7 cellular contexts compared by ENCODE assay signal in the genomic region with DNA sequence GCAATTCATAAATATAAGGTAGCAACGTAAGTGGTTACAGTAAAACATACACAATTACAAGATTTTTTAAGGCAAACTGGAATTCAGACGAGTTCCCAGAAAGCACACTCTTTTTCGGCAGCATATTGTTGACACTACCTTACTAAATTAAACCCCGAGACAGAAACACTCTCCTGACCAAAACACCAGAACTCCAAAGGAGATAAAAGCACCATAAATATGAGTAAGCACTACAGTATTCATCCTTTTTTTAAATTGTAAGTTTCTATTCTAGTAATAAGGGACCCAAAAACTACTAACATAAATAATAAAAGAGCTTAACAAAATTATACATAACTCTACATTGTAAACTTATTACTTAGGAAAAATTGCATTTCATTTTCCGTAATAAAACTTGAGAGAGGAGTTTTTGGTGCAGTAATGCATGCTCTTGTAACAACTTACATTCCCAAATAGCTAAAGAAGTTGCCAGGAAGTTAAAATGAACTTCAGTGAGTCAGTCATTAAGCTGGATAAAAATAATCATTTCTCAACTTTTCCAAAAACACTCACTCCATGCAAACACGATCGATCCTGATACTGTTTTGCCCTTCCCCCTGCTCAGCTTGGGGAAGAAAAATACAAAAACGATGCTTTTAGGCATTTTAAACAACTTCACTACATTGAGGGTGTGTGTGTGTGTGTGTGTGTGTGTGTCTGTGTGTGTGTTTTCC. TPM values are rescaled to one million over a fixed set of nuclear protein-coding genes. Genes with fewer than 3 reads are reported as not detected.
A peak's percentile ranks its signal among the peaks of the same experiment; 100 is the strongest.
DNase-seq lines count a peak whose midpoint lies in the region; ATAC-seq and TF ChIP-seq lines count a peak whose summit lies in the region.

No MANE protein-coding gene starts in this region.

- peaks cover 29% of the 10 kb centered on the region for H3K27me3 ChIP-seq in iPS-20b (ENCODE audit: insufficient read depth, low read length)
- no peaks in the 10 kb centered on the region for H3K27me3 ChIP-seq in stomach

- TF ChIP-seq POLR2A in stomach (IDR thresholded peaks at IDR 0.05): no peak

- DNase-seq in HFFc6 (peak; percentile 36), stomach (no peak), omental fat pad (ENCODE audit: low spot score) (no peak), head of caudate nucleus (no peak)
- DNase-seq in activated T-helper 1 cell treated with anti-CD3 and anti-CD28 coated beads, Interleukin-12 subunit alpha, Interleukin-12 subunit beta, Interleukin-2, Interleukin-4 antibody, amounts not matched to agents 30 ng/mL and 10 ng/mL and 1 ng/mL, durations not matched to agents 14 hours and 24 hours and 36 hours (ENCODE audit: low spot score): no peak

- no peak for TF ChIP-seq EP300 in stomach (IDR thresholded peaks at IDR 0.05)

- WGBS in stomach, 5 donors: 14 to 32% (median 21%) methylated on average over 8 of the region's 8 CpGs

- ATAC-seq in omental fat pad (ENCODE audit: low FRiP score) (no peak), GM21367 (IDR thresholded peaks at IDR 0.05; ENCODE audit: unreplicated experiment) (no peak)

- no peaks in the 10 kb centered on the region; the same call in 1 of the 2 replicates for H3K27me3 Mint-ChIP-seq in HFFc6 (ENCODE audit: insufficient read depth)
- no peaks in the 10 kb centered on the region for H3K27me3 Mint-ChIP-seq in activated T-helper 1 cell treated with anti-CD3 and anti-CD28 coated beads, Interleukin-12 subunit alpha, Interleukin-12 subunit beta, Interleukin-2, Interleukin-4 antibody, amounts not matched to agents 30 ng/mL and 10 ng/mL and 1 ng/mL, durations not matched to agents 14 hours and 24 hours and 36 hours (ENCODE audit: insufficient read depth)

- peak overlapping the region; percentile 88 for H3K4me3 ChIP-seq in iPS-20b (ENCODE audit: low read length)
- peak overlapping the region; percentile 77 to 99 (median 92) for H3K4me3 ChIP-seq in stomach

- H3K4me1 Mint-ChIP-seq in HFFc6 (ENCODE audit: low read depth): peaks cover 33% of the 10 kb centered on the region
- H3K4me1 Mint-ChIP-seq in activated T-helper 1 cell treated with anti-CD3 and anti-CD28 coated beads, Interleukin-12 subunit alpha, Interleukin-12 subunit beta, Interleukin-2, Interleukin-4 antibody, amounts not matched to agents 30 ng/mL and 10 ng/mL and 1 ng/mL, durations not matched to agents 14 hours and 24 hours and 36 hours (ENCODE audit: low read depth): peaks cover 58% of the 10 kb centered on the region

- intact Hi-C loops in activated T-helper 1 cell treated with anti-CD3 and anti-CD28 coated beads, Interleukin-12 subunit alpha, Interleukin-12 subunit beta, Interleukin-2, Interleukin-4 antibody, amounts not matched to agents 30 ng/mL and 10 ng/mL and 1 ng/mL, durations not matched to agents 14 hours and 24 hours and 36 hours (cut with micrococcal nuclease): loop anchor here (1.0 to 10.0 kb wide), 11 partner anchors 19 to 1188 kb away; partner anchors contain the start of genes BMI1 and SKIDA1
- intact Hi-C loops in stomach (cut with DNase I; ENCODE audit: low total_unique reads): no loop called here
- intact Hi-C loops in head of caudate nucleus (cut with DNase I): loop anchor here (5.0 kb wide), 2 partner anchors 95 to 270 kb away; no protein-coding TSS in a partner anchor

- peaks cover 13% of the 10 kb centered on the region; the same call in 1 of the 2 replicates for H3K4me1 ChIP-seq in iPS-20b (ENCODE audit: insufficient read depth, low read length)
- peaks cover 0 to 40% (median 24%) of the 10 kb centered on the region in 4 donors for H3K4me1 ChIP-seq in stomach

- no peaks in the 10 kb centered on the region for H3K9me3 Mint-ChIP-seq in HFFc6
- no peaks in the 10 kb centered on the region for H3K9me3 Mint-ChIP-seq in activated T-helper 1 cell treated with anti-CD3 and anti-CD28 coated beads, Interleukin-12 subunit alpha, Interleukin-12 subunit beta, Interleukin-2, Interleukin-4 antibody, amounts not matched to agents 30 ng/mL and 10 ng/mL and 1 ng/mL, durations not matched to agents 14 hours and 24 hours and 36 hours

- H3K9ac ChIP-seq in iPS-20b (ENCODE audit: low read depth, low read length): peak overlapping the region; percentile 50; the same call in 1 of the 2 replicates

- H3K4me3 Mint-ChIP-seq in HFFc6: peak overlapping the region; percentile 92
- peak overlapping the region; percentile 88 for H3K4me3 Mint-ChIP-seq in activated T-helper 1 cell treated with anti-CD3 and anti-CD28 coated beads, Interleukin-12 subunit alpha, Interleukin-12 subunit beta, Interleukin-2, Interleukin-4 antibody, amounts not matched to agents 30 ng/mL and 10 ng/mL and 1 ng/mL, durations not matched to agents 14 hours and 24 hours and 36 hours

- H3K27ac ChIP-seq in iPS-20b (ENCODE audit: low read length) (no peak overlapping the region), stomach (peak overlapping the region in 4 of 5 donors; percentile 85 to 94 (median 90))

- no peak for TF ChIP-seq CTCF in HFFc6 (IDR thresholded peaks at IDR 0.05)
- TF ChIP-seq CTCF in stomach (IDR thresholded peaks at IDR 0.05): no peak
- TF ChIP-seq CTCF in omental fat pad (IDR thresholded peaks at IDR 0.05): no peak

- H3K9me3 ChIP-seq in iPS-20b (ENCODE audit: insufficient read depth, low read depth, low read length) (no peaks in the 10 kb centered on the region), stomach (no peaks in the 10 kb centered on the region)

- no peaks in the 10 kb centered on the region for H3K36me3 ChIP-seq in iPS-20b (ENCODE audit: insufficient read depth, low read depth, low read length)
- H3K36me3 ChIP-seq in stomach: no peaks in the 10 kb centered on the region

- H3K36me3 Mint-ChIP-seq in HFFc6 (ENCODE audit: low read depth): no peaks in the 10 kb centered on the region; the same call in 1 of the 2 replicates
- H3K36me3 Mint-ChIP-seq in activated T-helper 1 cell treated with anti-CD3 and anti-CD28 coated beads, Interleukin-12 subunit alpha, Interleukin-12 subunit beta, Interleukin-2, Interleukin-4 antibody, amounts not matched to agents 30 ng/mL and 10 ng/mL and 1 ng/mL, durations not matched to agents 14 hours and 24 hours and 36 hours (ENCODE audit: low read depth): peaks cover 17% of the 10 kb centered on the region

- peak overlapping the region; percentile 64 for H3K27ac Mint-ChIP-seq in HFFc6
- peak overlapping the region; percentile 79 for H3K27ac Mint-ChIP-seq in activated T-helper 1 cell treated with anti-CD3 and anti-CD28 coated beads, Interleukin-12 subunit alpha, Interleukin-12 subunit beta, Interleukin-2, Interleukin-4 antibody, amounts not matched to agents 30 ng/mL and 10 ng/mL and 1 ng/mL, durations not matched to agents 14 hours and 24 hours and 36 hours

RNA-seq across cellular contexts. Expression of gene PIP4K2A, which starts 2.0 kb away (rescaled TPM):
- total RNA-seq in HFFc6 (2021; fragmentation: NEBNext Ultra II Directional; extraction: Animal tissue kit (Norgen Biotek cat#: 25700)): 10 to 100 TPM; 50.1 to 67.9 (median 58.9) TPM
- total RNA-seq in activated T-helper 1 cell treated with anti-CD3 and anti-CD28 coated beads, Interleukin-12 subunit alpha, Interleukin-12 subunit beta, Interleukin-2, Interleukin-4 antibody, amounts not matched to agents 30 ng/mL and 10 ng/mL and 1 ng/mL, durations not matched to agents 14 hours and 24 hours and 36 hours: 92.7 and 104 TPM in 2 replicates
- total RNA-seq in stomach: 10 to 100 TPM in 4 of 5 donors, 1 to 10 TPM in 1; 6.7 to 61.3 (median 18.3) TPM
- 10 to 100 TPM in 1 of 3 donors, 1 to 10 TPM in 2; 8.0 to 12.1 (median 9.4) TPM for polyA plus RNA-seq in stomach
- 10 to 100 TPM; 16.2 to 32.5 (median 30.4) TPM for total RNA-seq in omental fat pad
